ENCODE assay signal across 1 cellular context in genomic region chr19:6276447-6276846, GRCh38.
TF ChIP-seq lines count a peak whose summit lies in the region.

No MANE protein-coding gene starts in this region.

TF ChIP-seq in HEK293T, 16 proteins besides CTCF, POLR2A, EP300 and RAD21 (continued from another document):
- TF ChIP-seq FOXA1 (IDR thresholded peaks at IDR 0.05) (no peak), SUZ12 (IDR thresholded peaks at IDR 0.05) (no peak)
